In the genomic region with DNA sequence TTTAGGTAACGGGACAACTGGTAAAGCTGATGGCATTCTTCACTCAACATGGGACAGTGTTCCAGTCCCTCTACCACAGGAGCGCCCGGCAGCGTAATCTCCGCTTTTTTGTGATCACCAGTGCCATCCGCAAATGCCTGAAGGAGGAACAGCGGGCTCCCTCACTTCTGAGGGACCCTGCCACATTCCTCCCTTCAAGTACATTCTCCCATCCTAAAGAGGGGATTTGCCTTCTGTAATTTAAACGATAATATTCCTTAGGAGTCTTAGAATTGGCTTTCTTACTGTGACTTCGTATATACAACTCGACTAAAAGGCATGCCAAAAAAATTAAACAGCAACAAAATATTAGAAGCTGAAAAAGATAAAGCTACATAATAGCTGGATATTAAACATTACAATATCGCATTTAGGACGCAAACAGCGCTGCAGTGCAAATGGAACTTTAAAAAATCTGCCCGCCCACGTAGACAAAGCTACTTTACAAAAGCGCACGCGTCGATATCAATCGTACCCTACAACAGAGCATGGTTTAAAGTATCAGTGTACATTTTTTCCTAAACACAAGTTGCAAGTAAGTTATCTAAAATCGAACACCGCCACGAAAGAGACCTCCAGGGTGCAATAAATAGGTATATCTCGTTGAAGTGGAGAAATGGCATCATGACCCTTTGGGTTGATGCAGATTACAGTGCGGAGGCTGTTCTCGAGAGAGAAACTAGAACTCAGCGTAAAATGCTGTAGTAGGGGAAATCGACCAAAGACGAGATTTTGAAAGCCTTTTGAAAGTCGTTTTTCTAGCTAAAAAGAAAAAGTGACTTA, we compare ENCODE assay signal across 8 cellular contexts. TPM values are rescaled to one million over a fixed set of nuclear protein-coding genes. Genes with fewer than 3 reads are reported as not detected.
A peak's percentile ranks its signal among the peaks of the same experiment; 100 is the strongest.
DNase-seq lines count a peak whose midpoint lies in the region; ATAC-seq, FAIRE-seq and TF ChIP-seq lines count a peak whose summit lies in the region.

No MANE protein-coding gene starts in this region.

- H3K4me3 Mint-ChIP-seq in naive thymus-derived CD8-positive, alpha-beta T cell = no peak overlapping the region

- H3K27me3 ChIP-seq in lower lobe of right lung (ENCODE audit: low read depth) (peaks cover 65% of the 10 kb centered on the region), small intestine (ENCODE audit: control insufficient read depth in 2 of 2, insufficient read depth in 2 of 2, low read length in 2 of 2) (peaks cover 0 to 32% of the 10 kb centered on the region in 2 donors)

- H3K27ac ChIP-seq in lower lobe of right lung (peak overlapping the region; percentile 61), small intestine (ENCODE audit: low read depth in 1 of 2, low read length in 1 of 2) (no peak overlapping the region)

- peaks cover 35 to 82% (median 54%) of the 10 kb centered on the region in 5 donors for H3K27me3 Mint-ChIP-seq in naive thymus-derived CD8-positive, alpha-beta T cell

- H3K9me3 ChIP-seq in lower lobe of right lung (no peaks in the 10 kb centered on the region), small intestine (ENCODE audit: control insufficient read depth, low read depth) (no peaks in the 10 kb centered on the region)

- no peak overlapping the region for H3K27ac Mint-ChIP-seq in naive thymus-derived CD8-positive, alpha-beta T cell

- H3K4me3 ChIP-seq in cardiac fibroblast (replicated peaks in 1 of 2; ENCODE audit: low read depth in 2 of 2, low read length in 2 of 2) (peak overlapping the region; percentile 35 to 51), lower lobe of right lung (peak overlapping the region; percentile 56), small intestine (ENCODE audit: low read depth in 1 of 2, low read length in 2 of 2) (peak overlapping the region in 1 of 2 donors; percentile 5)

- H3K36me3 Mint-ChIP-seq in naive thymus-derived CD8-positive, alpha-beta T cell = peaks cover 0 to 11% (median 0%) of the 10 kb centered on the region in 3 donors

- TF ChIP-seq CTCF in cardiac fibroblast (IDR thresholded peaks at IDR 0.05; ENCODE audit: low read depth, low read length) (no peak), lower lobe of right lung (IDR thresholded peaks at IDR 0.05) (no peak)

- POLR2A ChIA-PET in naive thymus-derived CD8-positive, alpha-beta T cell (lab: Charles Lee) = no interaction called here

- 4 to 10% (median 9%) methylated on average over 30 of the region's 30 CpGs for WGBS in small intestine, 3 donors

- H3K36me3 ChIP-seq in lower lobe of right lung (no peaks in the 10 kb centered on the region), small intestine (ENCODE audit: control insufficient read depth in 2 of 2, insufficient read depth in 2 of 2, low read length in 2 of 2) (no peaks in the 10 kb centered on the region)

- peak; percentile 26 to 51 for DNase-seq in cardiac fibroblast (ENCODE audit: low read depth in 2 of 2)
- DNase-seq in lower lobe of right lung = peak; percentile 28
- DNase-seq in naive thymus-derived CD8-positive, alpha-beta T cell = no peak
- no peak for DNase-seq in small intestine
- no peak for DNase-seq in NCI-H2171 treated with DMSO at 0.1 percent for 48 hours (lab: John Stamatoyannopoulos, UW)

- H3K9me3 Mint-ChIP-seq in naive thymus-derived CD8-positive, alpha-beta T cell = peaks cover 0 to 10% (median 0%) of the 10 kb centered on the region in 9 donors

- ATAC-seq in GM18907 (IDR thresholded peaks at IDR 0.05; ENCODE audit: unreplicated experiment) = peak; percentile 35
- peak; percentile 48 for ATAC-seq in HG03280 (IDR thresholded peaks at IDR 0.05; ENCODE audit: unreplicated experiment)
- ATAC-seq in lower lobe of right lung = no peak
- ATAC-seq in naive thymus-derived CD8-positive, alpha-beta T cell = no peak
- ATAC-seq in HG03460 (IDR thresholded peaks at IDR 0.05; ENCODE audit: unreplicated experiment) = no peak

- peaks cover 5% of the 10 kb centered on the region for H3K4me1 ChIP-seq in lower lobe of right lung
- H3K4me1 ChIP-seq in small intestine (ENCODE audit: control insufficient read depth in 2 of 2, insufficient read depth in 1 of 2, low read depth in 1 of 2, low read length in 1 of 2) = no peaks in the 10 kb centered on the region

- FAIRE-seq in small intestine (lab: Jason Lieb, UNC) = no peak

- peaks cover 2 to 11% (median 6%) of the 10 kb centered on the region in 4 donors for H3K4me1 Mint-ChIP-seq in naive thymus-derived CD8-positive, alpha-beta T cell

- intact Hi-C loops in lower lobe of right lung (cut with DNase I) = no loop called here

RNA-seq across cellular contexts. Expression of a gene that starts 2.3 kb away (rescaled TPM):
- total RNA-seq in lower lobe of right lung = 1.6 TPM
- not detected for total RNA-seq in naive thymus-derived CD8-positive, alpha-beta T cell
- not detected for polyA plus RNA-seq in naive thymus-derived CD8-positive, alpha-beta T cell
- under 1 TPM in 2 of 3 donors, not detected in 1; 0.07 to 0.54 TPM for polyA plus RNA-seq in small intestine

RNA-seq across cellular contexts. Expression of a gene that starts 20.0 kb away (rescaled TPM):
- not detected for total RNA-seq in lower lobe of right lung
- total RNA-seq in naive thymus-derived CD8-positive, alpha-beta T cell = not detected
- not detected for polyA plus RNA-seq in naive thymus-derived CD8-positive, alpha-beta T cell
- not detected for polyA plus RNA-seq in small intestine

Comparison
In these comparisons a context has a peak if more than half of its experiments do, and no peak if none do; other contexts are left out.
1. ATAC-seq: peak in GM18907 (single experiment) and HG03280 (single experiment); none in lower lobe of right lung (0 of 2), naive thymus-derived CD8-positive, alpha-beta T cell (0 of 2) and HG03460 (single experiment).
2. DNase-seq: peak in cardiac fibroblast (2 of 2) and lower lobe of right lung (single experiment); none in naive thymus-derived CD8-positive, alpha-beta T cell (0 of 10), small intestine (single experiment) and NCI-H2171 treated with DMSO at 0.1 percent for 48 hours (single experiment).